3 cellular contexts compared by ENCODE assay signal in genomic region chrY:12357655-12358054, GRCh38.
"Had no signal": no experiment of that assay in that cellular context is flagged by ENCODE, and none has a peak within 500 bp of the region (broad histone marks: within the 10 kb centered on the region; RNA-seq: fewer than 3 reads in every experiment).

No MANE protein-coding gene starts in this region.

- ATAC-seq: GM12878 had no signal

- H3K4me3 ChIP-seq: GM12878 had no signal

- DNase-seq: GDM1, GF-D8 had no signal
